Comparison of ENCODE assay signal across 14 cellular contexts in genomic region chr5:68745459-68745858, GRCh38.
DNase-seq lines count a peak whose midpoint lies in the region; ATAC-seq, FAIRE-seq and TF ChIP-seq lines count a peak whose summit lies in the region.
"Had no signal": no experiment of that assay in that cellular context is flagged by ENCODE, and none has a peak within 500 bp of the region (broad histone marks: within the 10 kb centered on the region; RNA-seq: fewer than 3 reads in every experiment).

No MANE protein-coding gene starts in this region.

- DNase-seq in A549 (ENCODE audit: low read depth in 1 of 2, low spot score in 1 of 2) (peak in 1 of 2 experiments; percentile 17), GM03348 (ENCODE audit: low spot score) (peak; percentile 13), RPMI7951 (ENCODE audit: low read depth) (peak; percentile 20), inferior parietal cortex (ENCODE audit: extremely low spot score) (peak; percentile 78)
- DNase-seq in activated T-helper 2 cell treated with anti-CD3 and anti-CD28 coated beads, Interferon-gamma antibody, Interleukin-2, Interleukin-4, amounts not matched to agents 10 μg/mL and 5 μg/mL and 100 μg/mL, durations not matched to agents 14 hours and 24 hours and 36 hours (ENCODE audit: low spot score) = no peak
- DNase-seq: CD8-positive, alpha-beta T cell; NCI-H1105; stimulated activated CD4-positive, alpha-beta T cell treated with anti-CD3 and anti-CD28 coated beads, Interleukin-2, amount 100 ng/mL, for 48 hours had no signal

- no peak for FAIRE-seq in A549 (lab: Jason Lieb, UNC)
- FAIRE-seq: GM19239 had no signal

- no peaks in the 10 kb centered on the region for H3K36me3 Mint-ChIP-seq in activated T-helper 2 cell treated with anti-CD3 and anti-CD28 coated beads, Interferon-gamma antibody, Interleukin-2, Interleukin-4, amounts not matched to agents 10 μg/mL and 5 μg/mL and 100 μg/mL, durations not matched to agents 14 hours and 24 hours and 36 hours (ENCODE audit: low read depth)
- H3K36me3 Mint-ChIP-seq: activated naive CD4-positive, alpha-beta T cell treated with anti-CD3 and anti-CD28 coated beads, Interleukin-2, amount 50 U/mL, for 24 hours; CD8-positive, alpha-beta T cell had no signal

- no peak overlapping the region for H3K27ac ChIP-seq in A549
- H3K27ac ChIP-seq: vagina had no signal

- H3K27ac Mint-ChIP-seq in activated T-helper 2 cell treated with anti-CD3 and anti-CD28 coated beads, Interferon-gamma antibody, Interleukin-2, Interleukin-4, amounts not matched to agents 10 μg/mL and 5 μg/mL and 100 μg/mL, durations not matched to agents 14 hours and 24 hours and 36 hours = no peak overlapping the region
- H3K27ac Mint-ChIP-seq: activated naive CD4-positive, alpha-beta T cell treated with anti-CD3 and anti-CD28 coated beads, Interleukin-2, amount 50 U/mL, for 24 hours; CD8-positive, alpha-beta T cell had no signal

- TF ChIP-seq EP300 in A549 (IDR thresholded peaks at IDR 0.05) = no peak

- H3K4me1 Mint-ChIP-seq in activated T-helper 2 cell treated with anti-CD3 and anti-CD28 coated beads, Interferon-gamma antibody, Interleukin-2, Interleukin-4, amounts not matched to agents 10 μg/mL and 5 μg/mL and 100 μg/mL, durations not matched to agents 14 hours and 24 hours and 36 hours (ENCODE audit: low read depth) = peaks cover 4% of the 10 kb centered on the region

- H3K27me3 Mint-ChIP-seq in activated T-helper 2 cell treated with anti-CD3 and anti-CD28 coated beads, Interferon-gamma antibody, Interleukin-2, Interleukin-4, amounts not matched to agents 10 μg/mL and 5 μg/mL and 100 μg/mL, durations not matched to agents 14 hours and 24 hours and 36 hours (ENCODE audit: low read depth) = peaks cover 18% of the 10 kb centered on the region
- H3K27me3 Mint-ChIP-seq: activated naive CD4-positive, alpha-beta T cell treated with anti-CD3 and anti-CD28 coated beads, Interleukin-2, amount 50 U/mL, for 24 hours had no signal

- H3K4me1 ChIP-seq in A549 = peaks cover 6% of the 10 kb centered on the region; the same call in 2 of the 3 replicates
- H3K4me1 ChIP-seq: vagina had no signal

- TF ChIP-seq POLR2A in A549 (IDR thresholded peaks at IDR 0.05; ENCODE audit: low read length) = no peak

- no peak overlapping the region for H3K4me3 ChIP-seq in A549
- H3K4me3 ChIP-seq: vagina had no signal

- H3K9me3 Mint-ChIP-seq in activated T-helper 2 cell treated with anti-CD3 and anti-CD28 coated beads, Interferon-gamma antibody, Interleukin-2, Interleukin-4, amounts not matched to agents 10 μg/mL and 5 μg/mL and 100 μg/mL, durations not matched to agents 14 hours and 24 hours and 36 hours = no peaks in the 10 kb centered on the region
- H3K9me3 Mint-ChIP-seq: CD8-positive, alpha-beta T cell had no signal

- H3K4me2 ChIP-seq in A549 = no peak overlapping the region

- peak; percentile 34 for TF ChIP-seq CTCF in A549 (IDR thresholded peaks at IDR 0.05)

- TF ChIP-seq RAD21 in A549 (conservative IDR thresholded peaks at IDR 0.05 in 1 of 2, IDR thresholded peaks at IDR 0.05 in 1 of 2) = peak; percentile 45 to 54; a peak in 4 of 5 replicates

- POLR2A ChIA-PET in A549 (lab: Yijun Ruan, JAX) = no interaction called here

- no peak for ATAC-seq in A549
- no peak for ATAC-seq in HG03565 (IDR thresholded peaks at IDR 0.05; ENCODE audit: unreplicated experiment)
- no peak for ATAC-seq in HG03280 (IDR thresholded peaks at IDR 0.05; ENCODE audit: unreplicated experiment)
- ATAC-seq in GM21381 (IDR thresholded peaks at IDR 0.05; ENCODE audit: unreplicated experiment) = no peak
- ATAC-seq: CD8-positive, alpha-beta T cell had no signal

- no peaks in the 10 kb centered on the region for H3K9me3 ChIP-seq in A549
- H3K9me3 ChIP-seq: vagina had no signal

- CTCF ChIA-PET in A549 (lab: Yijun Ruan, JAX) = no interaction called here

- H3K4me3 Mint-ChIP-seq in activated T-helper 2 cell treated with anti-CD3 and anti-CD28 coated beads, Interferon-gamma antibody, Interleukin-2, Interleukin-4, amounts not matched to agents 10 μg/mL and 5 μg/mL and 100 μg/mL, durations not matched to agents 14 hours and 24 hours and 36 hours (ENCODE audit: low read depth) = no peak overlapping the region
- H3K4me3 Mint-ChIP-seq: activated naive CD4-positive, alpha-beta T cell treated with anti-CD3 and anti-CD28 coated beads, Interleukin-2, amount 50 U/mL, for 24 hours; CD8-positive, alpha-beta T cell had no signal

- intact Hi-C loops in activated T-helper 2 cell treated with anti-CD3 and anti-CD28 coated beads, Interferon-gamma antibody, Interleukin-2, Interleukin-4, amounts not matched to agents 10 μg/mL and 5 μg/mL and 100 μg/mL, durations not matched to agents 14 hours and 24 hours and 36 hours (cut with micrococcal nuclease) = no loop called here

TF ChIP-seq in A549, 52 proteins besides CTCF, POLR2A, EP300 and RAD21:
- TF ChIP-seq HEYL (CRISPR knock-in tag; IDR thresholded peaks at IDR 0.05) (no peak), SMC3 (IDR thresholded peaks at IDR 0.05) (peak; percentile 27; the same call in 2 of the 3 replicates), CEBPB (IDR thresholded peaks at IDR 0.05) (peak in 1 of 2 experiments; percentile 55; a peak in 1 of 4 replicates), CHD2 (IDR thresholded peaks at IDR 0.05; ENCODE audit: low read length, partially characterized antibody) (no peak), NFE2L2 (conservative IDR thresholded peaks at IDR 0.05; ENCODE audit: low read length) (no peak)
